In the genomic region with DNA sequence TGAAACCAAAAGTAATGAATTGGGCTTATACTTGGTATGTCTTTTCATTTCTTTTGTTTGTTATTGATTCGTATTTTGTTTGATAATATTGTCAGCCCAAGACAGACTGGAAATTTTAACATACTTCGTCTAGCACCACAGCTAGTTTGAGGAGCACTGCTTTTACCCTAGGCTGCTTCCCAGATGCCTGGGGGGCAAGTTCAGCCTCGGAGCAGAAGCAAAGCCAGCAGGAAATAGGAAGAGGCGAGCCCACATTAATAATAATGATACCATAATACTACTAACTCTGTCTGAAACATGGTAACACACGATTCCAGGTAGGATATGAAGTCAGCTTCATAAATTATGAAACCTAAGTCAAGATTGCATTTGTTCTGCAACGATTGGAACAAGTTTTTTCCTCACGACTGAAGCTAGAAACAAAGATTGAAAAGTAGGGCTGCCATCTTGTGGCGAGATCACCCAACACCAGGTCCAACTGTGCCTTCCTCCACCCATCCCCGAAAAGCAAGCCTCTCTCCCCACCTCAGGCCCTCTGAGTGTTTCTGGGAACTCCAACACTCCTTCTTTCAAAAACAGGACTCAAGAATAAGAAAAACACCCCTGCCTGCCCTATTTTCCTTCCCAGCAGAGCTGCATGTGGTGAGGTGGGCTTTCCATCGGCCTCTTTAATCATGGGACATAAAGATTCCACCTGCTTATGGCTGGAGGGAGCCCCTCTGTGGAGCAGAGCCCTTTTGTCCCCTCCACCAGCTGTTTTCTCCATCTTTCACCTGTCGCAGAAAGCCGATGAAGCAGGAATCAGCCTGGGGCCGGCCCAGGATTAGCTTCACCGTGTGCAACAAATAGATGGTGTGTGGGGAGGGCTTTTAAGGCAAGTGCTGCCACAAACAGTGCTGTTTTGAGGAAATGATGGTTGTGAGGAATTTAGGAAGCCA, we compare ENCODE assay signal across 8 cellular contexts.
A peak's percentile ranks its signal among the peaks of the same experiment; 100 is the strongest.
DNase-seq lines count a peak whose midpoint lies in the region; ATAC-seq and TF ChIP-seq lines count a peak whose summit lies in the region.

No MANE protein-coding gene starts in this region.

- H3K4me3 ChIP-seq in astrocyte of the cerebellum (ENCODE audit: low read depth, low read length), result no peak overlapping the region
- no peak overlapping the region for H3K4me3 ChIP-seq in CD8-positive, alpha-beta T cell (ENCODE audit: low read depth, low read length)

- ATAC-seq in Right ventricle myocardium superior (ENCODE audit: poor library complexity), result no peak
- no peak for ATAC-seq in GM21576 (IDR thresholded peaks at IDR 0.05; ENCODE audit: unreplicated experiment)
- ATAC-seq in CD8-positive, alpha-beta T cell, result no peak

- CTCF ChIA-PET in GM10248 (lab: Yijun Ruan, JAX), result interaction anchor here (0.9 to 1.5 kb wide), 2 partner anchors 12 to 692 kb away, joined by 3 to 8 read pairs; no protein-coding TSS in a partner anchor
- CTCF ChIA-PET in CD8-positive, alpha-beta T cell (lab: Charles Lee), result no interaction called here

- H3K27ac ChIP-seq in CD8-positive, alpha-beta T cell (ENCODE audit: low read depth, low read length), result no peak overlapping the region

- in situ Hi-C loops in astrocyte of the cerebellum (cut with HindIII; ENCODE audit: low sequenced_read_pairs), result no loop called here

- DNase-seq in GM10248 (ENCODE audit: extremely low spot score) (peak; percentile 17), LHCN-M2 (ENCODE audit: low read depth) (peak; percentile 27), astrocyte of the cerebellum (ENCODE audit: low read depth) (no peak), midbrain (lab: John Stamatoyannopoulos, UW) (peak; percentile 53), Right ventricle myocardium superior (no peak), activated gamma-delta T cell treated with Interleukin-2 at 50 U/mL for 16 hours (no peak)
- DNase-seq in CD8-positive, alpha-beta T cell, result no peak

- H3K9me3 Mint-ChIP-seq in CD8-positive, alpha-beta T cell, result no peaks in the 10 kb centered on the region

- no peaks in the 10 kb centered on the region for H3K9me3 ChIP-seq in CD8-positive, alpha-beta T cell (ENCODE audit: low read length)

- H3K4me1 Mint-ChIP-seq in CD8-positive, alpha-beta T cell (ENCODE audit: low read depth), result no peaks in the 10 kb centered on the region

- no peaks in the 10 kb centered on the region for H3K27me3 Mint-ChIP-seq in CD8-positive, alpha-beta T cell (ENCODE audit: low read depth)

- H3K27me3 ChIP-seq in CD8-positive, alpha-beta T cell (ENCODE audit: insufficient read depth, low read length), result no peaks in the 10 kb centered on the region

- no peaks in the 10 kb centered on the region for H3K4me1 ChIP-seq in CD8-positive, alpha-beta T cell (ENCODE audit: insufficient read depth, low read length)

- H3K27ac Mint-ChIP-seq in CD8-positive, alpha-beta T cell, result no peak overlapping the region

- intact Hi-C loops in Right ventricle myocardium superior (cut with DNase I), result no loop called here
- intact Hi-C loops in CD8-positive, alpha-beta T cell (cut with DNase I, micrococcal nuclease), result no loop called here

- H3K36me3 ChIP-seq in CD8-positive, alpha-beta T cell (ENCODE audit: insufficient read depth, low read length), result no peaks in the 10 kb centered on the region

- H3K4me3 Mint-ChIP-seq in CD8-positive, alpha-beta T cell, result no peak overlapping the region

- no peak for TF ChIP-seq CTCF in GM10248 (IDR thresholded peaks at IDR 0.05; ENCODE audit: control extremely low read depth, extremely low read depth, low read depth, missing control alignments)
- TF ChIP-seq CTCF in astrocyte of the cerebellum (IDR thresholded peaks at IDR 0.05; ENCODE audit: low read depth, low read length, missing control alignments), result peak; percentile 53
- no peak for TF ChIP-seq CTCF in CD8-positive, alpha-beta T cell (IDR thresholded peaks at IDR 0.05)

- POLR2A ChIA-PET in GM10248 (lab: Yijun Ruan, JAX), result no interaction called here
- POLR2A ChIA-PET in CD8-positive, alpha-beta T cell (lab: Charles Lee), result interaction anchor here (0.8 kb wide), 1 partner anchor 12 kb away, joined by 3 read pairs; no protein-coding TSS in a partner anchor

- no peaks in the 10 kb centered on the region for H3K36me3 Mint-ChIP-seq in CD8-positive, alpha-beta T cell

Comparison
In these comparisons a context has a peak if more than half of its experiments do, and no peak if none do; other contexts are left out.
1. DNase-seq: peak in GM10248 (single experiment), LHCN-M2 (single experiment) and midbrain (single experiment); none in astrocyte of the cerebellum (single experiment), Right ventricle myocardium superior (single experiment), CD8-positive, alpha-beta T cell (0 of 7) and activated gamma-delta T cell treated with Interleukin-2 at 50 U/mL for 16 hours (single experiment).